In the genomic region with DNA sequence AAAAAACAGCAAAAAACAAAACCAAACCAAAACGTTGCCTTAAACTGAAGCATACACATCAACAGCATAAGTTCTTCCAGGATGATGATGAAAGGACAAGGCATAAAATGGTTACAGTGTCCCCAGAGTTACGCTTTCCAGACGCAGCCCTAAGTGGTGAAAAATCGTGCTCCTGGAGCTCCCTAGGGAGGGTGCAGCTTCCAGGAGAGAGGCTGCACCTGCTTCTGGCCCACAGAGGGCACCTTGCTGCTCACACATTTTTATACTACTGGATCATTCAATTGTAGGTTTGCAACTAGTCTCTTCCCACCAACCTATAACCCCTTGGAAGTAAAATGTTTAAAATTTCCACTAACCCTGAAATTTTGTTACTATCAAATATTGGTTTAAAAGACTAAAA, we compare ENCODE assay signal across 23 cellular contexts.
"Had no signal": no experiment of that assay in that cellular context is flagged by ENCODE, and none has a peak within 500 bp of the region (broad histone marks: within the 10 kb centered on the region; RNA-seq: fewer than 3 reads in every experiment).

No MANE protein-coding gene starts in this region.

- H2AFZ ChIP-seq: neural progenitor cell had no signal

- H3K9me3 ChIP-seq: adrenal gland, ascending aorta, colonic mucosa, esophagus squamous epithelium, gastroesophageal sphincter, tibial artery had no signal

- H3K27me3 Mint-ChIP-seq: activated naive CD8-positive, alpha-beta T cell; activated T-helper 17 cell treated with anti-CD3 and anti-CD28 coated beads, Interleukin-2, amount 50 U/mL, for 72 hours; central memory CD8-positive, alpha-beta T cell; naive thymus-derived CD4-positive, alpha-beta T cell; stimulated activated naive CD8-positive, alpha-beta T cell treated with anti-CD3 and anti-CD28 coated beads, Interleukin-15, amount 100 ng/mL, for 72 hours had no signal

- H3K4me2 ChIP-seq: neural progenitor cell had no signal

- DNase-seq: activated T-cell treated with anti-CD3 and anti-CD28 coated beads, Interleukin-2, amount 50 U/mL, for 1 hour; adrenal gland; brain microvascular endothelial cell; colonic mucosa; dorsolateral prefrontal cortex; esophagus squamous epithelium; head of caudate nucleus; naive thymus-derived CD4-positive, alpha-beta T cell; posterior cingulate gyrus; small intestine; stimulated activated CD4-positive, alpha-beta T cell treated with anti-CD3 and anti-CD28 coated beads, Interleukin-2, amount 100 ng/mL, for 24 hours; stimulated activated naive CD8-positive, alpha-beta T cell treated with anti-CD3 and anti-CD28 coated beads, Interleukin-15, amount 100 ng/mL, for 72 hours; tibial artery had no signal

- H3K27ac Mint-ChIP-seq: activated naive CD8-positive, alpha-beta T cell; activated T-helper 17 cell treated with anti-CD3 and anti-CD28 coated beads, Interleukin-2, amount 50 U/mL, for 72 hours; naive thymus-derived CD4-positive, alpha-beta T cell; neural progenitor cell; stimulated activated effector memory CD8-positive, alpha-beta T cell treated with anti-CD3 and anti-CD28 coated beads, Interleukin-12 subunit alpha, Interleukin-12 subunit beta, amount 100 ng/mL, for 72 hours; stimulated activated naive CD8-positive, alpha-beta T cell treated with anti-CD3 and anti-CD28 coated beads, Interleukin-15, amount 100 ng/mL, for 72 hours; T-helper 2 cell treated with Interferon-gamma antibody and Interleukin-4, amounts not matched to agents 5 μg/mL and 100 μg/mL, for 36 hours had no signal

- H3K4me1 Mint-ChIP-seq: activated T-helper 17 cell treated with anti-CD3 and anti-CD28 coated beads, Interleukin-2, amount 50 U/mL, for 72 hours; central memory CD8-positive, alpha-beta T cell; stimulated activated effector memory CD8-positive, alpha-beta T cell treated with anti-CD3 and anti-CD28 coated beads, Interleukin-12 subunit alpha, Interleukin-12 subunit beta, amount 100 ng/mL, for 72 hours had no signal

- H3K36me3 ChIP-seq: adrenal gland, ascending aorta, brain microvascular endothelial cell, colonic mucosa, esophagus squamous epithelium, gastroesophageal sphincter, neural progenitor cell, tibial artery had no signal

- ATAC-seq: activated T-helper 17 cell treated with anti-CD3 and anti-CD28 coated beads, Interleukin-2, amount 50 U/mL, for 72 hours; gastroesophageal sphincter; naive thymus-derived CD4-positive, alpha-beta T cell; sciatic nerve; stimulated activated effector memory CD8-positive, alpha-beta T cell treated with anti-CD3 and anti-CD28 coated beads, Interleukin-12 subunit alpha, Interleukin-12 subunit beta, amount 100 ng/mL, for 72 hours; stimulated activated naive CD8-positive, alpha-beta T cell treated with anti-CD3 and anti-CD28 coated beads, Interleukin-15, amount 100 ng/mL, for 72 hours had no signal

- H3K4me1 ChIP-seq: ascending aorta, colonic mucosa, neural progenitor cell had no signal

- H3K27ac ChIP-seq: adrenal gland, ascending aorta, brain microvascular endothelial cell, colonic mucosa, dorsolateral prefrontal cortex, esophagus squamous epithelium, gastroesophageal sphincter, neural progenitor cell, tibial artery had no signal

- H3K27me3 ChIP-seq: adrenal gland, ascending aorta, brain microvascular endothelial cell, colonic mucosa, dorsolateral prefrontal cortex, esophagus squamous epithelium, gastroesophageal sphincter, neural progenitor cell, tibial artery had no signal

- H3K36me3 Mint-ChIP-seq: activated naive CD8-positive, alpha-beta T cell; neural progenitor cell; stimulated activated effector memory CD8-positive, alpha-beta T cell treated with anti-CD3 and anti-CD28 coated beads, Interleukin-12 subunit alpha, Interleukin-12 subunit beta, amount 100 ng/mL, for 72 hours had no signal

- H3K9me3 Mint-ChIP-seq: activated T-helper 17 cell treated with anti-CD3 and anti-CD28 coated beads, Interleukin-2, amount 50 U/mL, for 72 hours; central memory CD8-positive, alpha-beta T cell; neural progenitor cell; stimulated activated effector memory CD8-positive, alpha-beta T cell treated with anti-CD3 and anti-CD28 coated beads, Interleukin-12 subunit alpha, Interleukin-12 subunit beta, amount 100 ng/mL, for 72 hours; stimulated activated naive CD8-positive, alpha-beta T cell treated with anti-CD3 and anti-CD28 coated beads, Interleukin-15, amount 100 ng/mL, for 72 hours; T-helper 2 cell treated with Interferon-gamma antibody and Interleukin-4, amounts not matched to agents 5 μg/mL and 100 μg/mL, for 36 hours had no signal

- H3K4me3 Mint-ChIP-seq: activated naive CD8-positive, alpha-beta T cell; activated T-helper 17 cell treated with anti-CD3 and anti-CD28 coated beads, Interleukin-2, amount 50 U/mL, for 72 hours; central memory CD8-positive, alpha-beta T cell; naive thymus-derived CD4-positive, alpha-beta T cell; neural progenitor cell; stimulated activated effector memory CD8-positive, alpha-beta T cell treated with anti-CD3 and anti-CD28 coated beads, Interleukin-12 subunit alpha, Interleukin-12 subunit beta, amount 100 ng/mL, for 72 hours; stimulated activated naive CD8-positive, alpha-beta T cell treated with anti-CD3 and anti-CD28 coated beads, Interleukin-15, amount 100 ng/mL, for 72 hours; T-helper 2 cell treated with Interferon-gamma antibody and Interleukin-4, amounts not matched to agents 5 μg/mL and 100 μg/mL, for 36 hours had no signal

- H3K4me3 ChIP-seq: adrenal gland, ascending aorta, colonic mucosa, dorsolateral prefrontal cortex, esophagus squamous epithelium, gastroesophageal sphincter, lung, neural progenitor cell, tibial artery had no signal
